Comparison of ENCODE assay signal across 8 cellular contexts in genomic region chr21:37675202-37675801, GRCh38.
A peak's percentile ranks its signal among the peaks of the same experiment; 100 is the strongest.
DNase-seq lines count a peak whose midpoint lies in the region; ATAC-seq and TF ChIP-seq lines count a peak whose summit lies in the region.

No MANE protein-coding gene starts in this region.

- H3K79me2 ChIP-seq in DND-41 (ENCODE audit: insufficient read depth, low read length), result no peaks in the 10 kb centered on the region

- H3K27me3 ChIP-seq in DND-41 (ENCODE audit: insufficient read depth, low read length, poor library complexity), result no peaks in the 10 kb centered on the region
- peaks cover 17% of the 10 kb centered on the region for H3K27me3 ChIP-seq in iPS-15b (ENCODE audit: control insufficient read depth, insufficient read depth, low read length)
- peaks cover 0 to 40% (median 11%) of the 10 kb centered on the region in 7 donors for H3K27me3 ChIP-seq in spleen (replicated peaks in 1 of 7)

- DNase-seq in DND-41 (peak; percentile 23), KG1 (lab: John Stamatoyannopoulos, UW) (peak; percentile 9), T-helper 2 cell (peak; percentile 2 to 50 (median 31)), astrocyte of the hippocampus (ENCODE audit: low read depth, low spot score) (peak; percentile 71), spleen (peak; percentile 87), GOT3 (lab: John Stamatoyannopoulos, UW) (no peak)

- intact Hi-C loops in spleen (cut with DNase I; ENCODE audit: low total_unique reads), result no loop called here

- H3K4me3 ChIP-seq in DND-41 (ENCODE audit: low read depth in 1 of 2, low read length in 2 of 2) (no peak overlapping the region), iPS-15b (ENCODE audit: low read depth, low read length) (peak overlapping the region; percentile 58), spleen (peak overlapping the region in 1 of 8 donors; percentile 27)

- H3K9ac ChIP-seq in DND-41 (ENCODE audit: low read depth, low read length), result no peak overlapping the region
- no peak overlapping the region for H3K9ac ChIP-seq in iPS-15b (ENCODE audit: low read depth, low read length)

- H3K9me3 ChIP-seq in DND-41 (ENCODE audit: insufficient read depth, low read length, severe bottlenecking), result no peaks in the 10 kb centered on the region
- no peaks in the 10 kb centered on the region for H3K9me3 ChIP-seq in iPS-15b (ENCODE audit: control insufficient read depth, insufficient read depth, low read length)
- peaks cover 0 to 10% (median 0%) of the 10 kb centered on the region in 8 donors for H3K9me3 ChIP-seq in spleen

- H3K36me3 ChIP-seq in DND-41 (ENCODE audit: insufficient read depth, low read length) (no peaks in the 10 kb centered on the region), iPS-15b (ENCODE audit: control insufficient read depth, insufficient read depth, low read length) (no peaks in the 10 kb centered on the region), spleen (no peaks in the 10 kb centered on the region)

- TF ChIP-seq CTCF in DND-41 (IDR thresholded peaks at IDR 0.05; ENCODE audit: borderline replicate concordance, extremely low read depth, low read length, poor library complexity, severe bottlenecking) (peak; percentile 59), spleen (IDR thresholded peaks at IDR 0.05 in 8 of 11, conservative IDR thresholded peaks at IDR 0.05 in 3 of 11) (peak; percentile 27 to 91 (median 81))

- no peak overlapping the region for H3K4me2 ChIP-seq in DND-41 (ENCODE audit: insufficient read depth, low read length)

- no peaks in the 10 kb centered on the region for H3K4me1 ChIP-seq in DND-41 (ENCODE audit: insufficient read depth, low read length)
- H3K4me1 ChIP-seq in iPS-15b (ENCODE audit: control insufficient read depth, insufficient read depth, low read length), result peaks cover 3% of the 10 kb centered on the region
- H3K4me1 ChIP-seq in spleen, result peaks cover 4 to 7% (median 5%) of the 10 kb centered on the region in 6 donors

- ATAC-seq in DND-41 (ENCODE audit: insufficient read depth, low read depth), result 0 out of 3 replicates have a peak, but pooled peaks have one; percentile 14
- no peak for ATAC-seq in GM21367 (IDR thresholded peaks at IDR 0.05; ENCODE audit: unreplicated experiment)

- H4K20me1 ChIP-seq in DND-41 (ENCODE audit: insufficient read depth, low read length), result no peaks in the 10 kb centered on the region

- WGBS in spleen, 5 donors, result 16 to 21% (median 20%) methylated on average over 19 to 35 of the region's 35 CpGs

- H2AFZ ChIP-seq in DND-41 (ENCODE audit: low read depth, low read length), result no peak overlapping the region

- TF ChIP-seq POLR2A in spleen (IDR thresholded peaks at IDR 0.05), result no peak

- H3K27ac ChIP-seq in DND-41 (ENCODE audit: low read length), result no peak overlapping the region
- H3K27ac ChIP-seq in spleen, result no peak overlapping the region
